Comparison of ENCODE assay signal across 8 cellular contexts in the genomic region with DNA sequence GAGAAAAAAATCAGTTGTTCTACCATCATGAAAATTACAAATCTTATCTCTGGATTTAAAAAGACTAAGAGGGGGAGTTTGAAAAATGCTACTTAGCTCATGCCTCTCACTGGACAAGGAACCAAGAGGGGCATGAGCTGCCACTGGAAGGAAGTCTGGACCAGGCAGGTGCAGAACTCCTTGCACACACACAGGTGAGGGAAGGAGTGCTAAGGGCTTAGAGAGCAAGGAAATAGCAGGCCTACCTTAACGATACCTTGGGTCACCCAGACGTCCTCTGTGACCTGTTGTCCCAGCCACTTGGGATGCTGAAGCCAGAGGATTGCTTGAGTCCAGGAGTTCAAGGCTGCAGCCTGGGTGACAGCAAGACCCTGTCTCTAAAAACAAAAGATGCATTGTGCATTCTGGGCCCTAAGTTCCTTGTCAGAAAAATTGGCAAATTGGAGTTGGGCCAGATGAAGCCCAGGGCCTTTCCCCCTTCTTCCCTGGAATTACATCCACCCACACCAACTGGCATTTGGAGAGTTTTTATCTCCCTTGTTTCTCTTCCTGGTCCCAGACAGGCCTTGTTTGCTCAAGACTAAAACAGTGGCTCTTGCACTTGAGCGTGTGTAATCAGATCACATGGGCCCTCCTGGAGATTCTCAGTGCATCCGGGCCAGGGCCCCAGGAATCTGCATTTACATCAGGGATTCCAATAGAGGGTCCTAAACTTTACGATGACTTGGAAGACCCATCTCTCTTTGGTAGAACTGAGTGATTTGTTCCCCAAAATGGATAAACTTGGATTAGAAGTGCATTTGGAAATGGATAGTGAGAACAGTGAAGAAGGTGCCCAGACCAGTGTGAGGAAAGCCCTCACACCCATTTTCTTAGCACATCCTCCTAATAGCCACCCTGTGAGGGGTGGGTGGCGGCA. TPM values are rescaled to one million over a fixed set of nuclear protein-coding genes. Genes with fewer than 3 reads are reported as not detected.
A peak's percentile ranks its signal among the peaks of the same experiment; 100 is the strongest.
DNase-seq lines count a peak whose midpoint lies in the region; ATAC-seq and TF ChIP-seq lines count a peak whose summit lies in the region.

No MANE protein-coding gene starts in this region.

- CTCF ChIA-PET in PC-9 (lab: Charles Lee): interaction anchor here (0.6 to 1.6 kb wide), 3 partner anchors 16 to 51 kb away, joined by 3 to 8 read pairs (median 4); no protein-coding TSS in a partner anchor

- H3K36me3 ChIP-seq in PC-9 (ENCODE audit: low read depth): peaks cover 25% of the 10 kb centered on the region
- H3K36me3 ChIP-seq in duodenal mucosa (ENCODE audit: control insufficient read depth in 1 of 2, insufficient read depth in 2 of 2, low read length in 2 of 2): peaks cover 11% of the 10 kb centered on the region in 2 donors

- H3K36me3 Mint-ChIP-seq in nephron (ENCODE audit: low read depth): peaks cover 19% of the 10 kb centered on the region

- no peak for TF ChIP-seq CTCF in PC-9 (conservative IDR thresholded peaks at IDR 0.05)
- TF ChIP-seq CTCF in nephron (IDR thresholded peaks at IDR 0.05; ENCODE audit: unreplicated experiment in 3 of 3): no peak

- H4K20me1 ChIP-seq in PC-9 (ENCODE audit: insufficient read depth): peaks cover 22% of the 10 kb centered on the region

- H3K4me2 ChIP-seq in PC-9: peak overlapping the region; percentile 87

- H3K4me1 ChIP-seq in PC-9 (replicated peaks; ENCODE audit: insufficient read depth): peaks cover 33% of the 10 kb centered on the region
- peaks cover 46% of the 10 kb centered on the region in 2 donors for H3K4me1 ChIP-seq in duodenal mucosa (ENCODE audit: control insufficient read depth in 1 of 2, insufficient read depth in 2 of 2, low read length in 2 of 2)

- H3K4me3 ChIP-seq in PC-9 (peak overlapping the region; percentile 88), duodenal mucosa (ENCODE audit: low read depth in 1 of 2, low read length in 2 of 2) (peak overlapping the region; percentile 96 to 98)

- H3K27ac ChIP-seq in PC-9 (peak overlapping the region; percentile 83), duodenal mucosa (ENCODE audit: low read depth, low read length) (no peak overlapping the region)

- peaks cover 3% of the 10 kb centered on the region for H3K27me3 Mint-ChIP-seq in nephron (ENCODE audit: low read depth)

- no peaks in the 10 kb centered on the region for H3K27me3 ChIP-seq in PC-9 (ENCODE audit: insufficient read depth, low read depth)
- H3K27me3 ChIP-seq in duodenal mucosa (ENCODE audit: control insufficient read depth in 1 of 2, insufficient read depth in 2 of 2, low read length in 2 of 2): no peaks in the 10 kb centered on the region

- H3K4me1 Mint-ChIP-seq in nephron: peaks cover 48% of the 10 kb centered on the region

- intact Hi-C loops in PC-9 (cut with micrococcal nuclease; ENCODE audit: unreplicated experiment): no loop called here

- H3K27ac Mint-ChIP-seq in nephron: peak overlapping the region; percentile 93 to 99 (median 99)

- no peaks in the 10 kb centered on the region for H3K9me3 Mint-ChIP-seq in nephron

- peaks cover 34% of the 10 kb centered on the region for H3K79me2 ChIP-seq in PC-9 (ENCODE audit: low read depth)

- no peak for ATAC-seq in GM18498 (IDR thresholded peaks at IDR 0.05; ENCODE audit: unreplicated experiment)

- POLR2A ChIA-PET in PC-9 (lab: Charles Lee; ENCODE audit: unreplicated experiment): interaction anchor here (0.6 to 1.9 kb wide), 7 partner anchors 14 to 970 kb away, joined by 3 to 9 read pairs (median 6); no protein-coding TSS in a partner anchor

- H3K9me3 ChIP-seq in PC-9 (ENCODE audit: insufficient read depth, low read depth): no peaks in the 10 kb centered on the region
- H3K9me3 ChIP-seq in duodenal mucosa (ENCODE audit: control insufficient read depth in 1 of 2, low read length in 2 of 2): no peaks in the 10 kb centered on the region

- peak overlapping the region; percentile 97 to 98 (median 97) for H3K4me3 Mint-ChIP-seq in nephron

- H3F3A ChIP-seq in PC-9 (ENCODE audit: insufficient read depth, low read depth): peaks cover 70% of the 10 kb centered on the region

- DNase-seq in NCI-H345 (lab: John Stamatoyannopoulos, UW) (peak; percentile 12), NCI-H345 treated with DMSO at 0.1 percent for 48 hours (lab: John Stamatoyannopoulos, UW; ENCODE audit: unreplicated experiment) (no peak), PC-9 (peak in 1 of 2 experiments; percentile 67), D341Med (ENCODE audit: low spot score) (no peak), NCI-H1436 (lab: John Stamatoyannopoulos, UW) (no peak)

- BruUV-seq in PC-9 (replicated peaks; lab: Mats Ljungman, UMichigan): no TSS peak

- no peak overlapping the region for H2AFZ ChIP-seq in PC-9

- peak overlapping the region; percentile 22 to 99 for H3K9ac ChIP-seq in duodenal mucosa (ENCODE audit: low read depth in 1 of 2, low read length in 2 of 2)

- H3K9me2 ChIP-seq in PC-9 (ENCODE audit: insufficient read depth): no peaks in the 10 kb centered on the region

RNA-seq across cellular contexts. Expression of a gene that starts 3.0 kb away (rescaled TPM):
- 178 and 212 TPM in 2 replicates for total RNA-seq in PC-9 (2021)
